In genomic region chr1:213776974-213777373, GRCh38 we compare ENCODE assay signal across 22 cellular contexts.
DNase-seq lines count a peak whose midpoint lies in the region; ATAC-seq, FAIRE-seq and TF ChIP-seq lines count a peak whose summit lies in the region.
"Had no signal": no experiment of that assay in that cellular context is flagged by ENCODE, and none has a peak within 500 bp of the region (broad histone marks: within the 10 kb centered on the region; RNA-seq: fewer than 3 reads in every experiment).

No MANE protein-coding gene starts in this region.

- H3K79me2 ChIP-seq in GM12878 (ENCODE audit: control insufficient read depth, insufficient read depth, low read length), result no peaks in the 10 kb centered on the region

- H3K4me3 ChIP-seq in GM12865 (ENCODE audit: low read depth, low read length) (no peak overlapping the region), GM12878 (no peak overlapping the region), lung (no peak overlapping the region), testis (no peak overlapping the region)
- H3K4me3 ChIP-seq: A549; BLaER1 treated with 17β-estradiol and CSF1 and Interleukin-3, amounts not matched to agents 10 nM and 100 nM; HAP-1 had no signal

- 23% methylated on average over 5 of the region's 5 CpGs for WGBS in GM12878 (ENCODE audit: insufficient coverage, insufficient replicate concordance, low lambda C conversion rate, missing lambda C conversion rate)
- WGBS in lung, 2 donors, result 61 to 88% methylated on average over 5 of the region's 5 CpGs
- WGBS in testis, 2 donors, result 87 to 90% methylated on average over 5 of the region's 5 CpGs

- in situ Hi-C loops in GM12878 (cut with MboI), result no loop called here

- no peaks in the 10 kb centered on the region for H4K20me1 ChIP-seq in GM12878 (ENCODE audit: control insufficient read depth, insufficient read depth)
- H4K20me1 ChIP-seq: BLaER1 treated with 17β-estradiol and CSF1 and Interleukin-3, amounts not matched to agents 10 nM and 100 nM had no signal

- no peak overlapping the region for H2AFZ ChIP-seq in GM12878 (ENCODE audit: control insufficient read depth, low read depth, low read length)

- SMC1A ChIA-PET in GM12878 (lab: Charles Lee; ENCODE audit: uncharacterized antibody, unreplicated experiment), result no interaction called here

- CTCF ChIA-PET in GM12878 (lab: Yijun Ruan, JAX), result no interaction called here

- ATAC-seq in GM12878 (no peak), lung (ENCODE audit: insufficient read depth, low FRiP score) (no peak), GM18873 (IDR thresholded peaks at IDR 0.05; ENCODE audit: low FRiP score, unreplicated experiment) (no peak)
- ATAC-seq: A549 had no signal

- H3K27me3 ChIP-seq in GM12878 (replicated peaks in 1 of 2; ENCODE audit: control insufficient read depth in 2 of 2, insufficient read depth in 2 of 2, low read length in 1 of 2) (no peaks in the 10 kb centered on the region), lung (ENCODE audit: control insufficient read depth, insufficient read depth) (no peaks in the 10 kb centered on the region), testis (no peaks in the 10 kb centered on the region)
- H3K27me3 ChIP-seq: BE2C had no signal

- TF ChIP-seq POLR2A in GM12878 (IDR thresholded peaks at IDR 0.05; ENCODE audit: low read depth, low read length), result no peak
- no peak for TF ChIP-seq POLR2A in testis (IDR thresholded peaks at IDR 0.05)

- POLR2A ChIA-PET in GM12878 (lab: Charles Lee), result no interaction called here

- no peak for TF ChIP-seq RAD21 in GM12878 (IDR thresholded peaks at IDR 0.05; ENCODE audit: insufficient read depth, low read depth, low read length)

- H3K36me3 ChIP-seq in GM12878 (ENCODE audit: control insufficient read depth in 2 of 2, insufficient read depth in 2 of 2, low read length in 1 of 2), result no peaks in the 10 kb centered on the region
- H3K36me3 ChIP-seq in lung (ENCODE audit: control insufficient read depth in 2 of 2, insufficient read depth in 2 of 2, low read length in 2 of 2), result no peaks in the 10 kb centered on the region
- no peaks in the 10 kb centered on the region for H3K36me3 ChIP-seq in testis (ENCODE audit: low read depth, missing control alignments)
- H3K36me3 ChIP-seq: BE2C; BLaER1 treated with 17β-estradiol and CSF1 and Interleukin-3, amounts not matched to agents 10 nM and 100 nM; HAP-1 had no signal

- no peak overlapping the region for H3K9ac ChIP-seq in GM12878 (ENCODE audit: control insufficient read depth, insufficient read depth, low read length)
- H3K9ac ChIP-seq: BLaER1 treated with 17β-estradiol and CSF1 and Interleukin-3, amounts not matched to agents 10 nM and 100 nM had no signal

- FAIRE-seq in GM12878 (lab: Jason Lieb, UNC), result peak; percentile 65
- FAIRE-seq: A549, H54 had no signal

- H3K4me2 ChIP-seq in GM12878 (ENCODE audit: control insufficient read depth, insufficient read depth), result no peak overlapping the region
- H3K4me2 ChIP-seq: A549; BLaER1 treated with 17β-estradiol and CSF1 and Interleukin-3, amounts not matched to agents 10 nM and 100 nM had no signal

- RAD21 ChIA-PET in GM12878 (lab: Charles Lee; ENCODE audit: unreplicated experiment), result interaction anchor here (1.0 kb wide), 1 partner anchor 9 kb away, joined by 4 read pairs; no protein-coding TSS in a partner anchor

- H3K4me1 ChIP-seq in GM12878 (ENCODE audit: control insufficient read depth, insufficient read depth, low read length), result no peaks in the 10 kb centered on the region
- peaks cover 0 to 4% of the 10 kb centered on the region in 2 donors for H3K4me1 ChIP-seq in lung (ENCODE audit: control insufficient read depth in 2 of 2, insufficient read depth in 2 of 2, low read length in 2 of 2)
- no peaks in the 10 kb centered on the region for H3K4me1 ChIP-seq in testis
- H3K4me1 ChIP-seq: A549; BE2C; BLaER1 treated with 17β-estradiol and CSF1 and Interleukin-3, amounts not matched to agents 10 nM and 100 nM; HAP-1 had no signal

- intact Hi-C loops in GM12878 (cut with micrococcal nuclease; ENCODE audit: unreplicated experiment), result no loop called here
- intact Hi-C loops in testis (cut with DNase I; ENCODE audit: low total_unique reads), result no loop called here

- H3K27ac ChIP-seq in GM12878 (ENCODE audit: control insufficient read depth, insufficient read depth) (no peak overlapping the region), lung (ENCODE audit: low read depth in 1 of 2, low read length in 1 of 2) (no peak overlapping the region), testis (no peak overlapping the region)
- H3K27ac ChIP-seq: 22Rv1; A549; BLaER1 treated with 17β-estradiol and CSF1 and Interleukin-3, amounts not matched to agents 10 nM and 100 nM had no signal

- TF ChIP-seq EP300 in GM12878 (IDR thresholded peaks at IDR 0.05; ENCODE audit: borderline replicate concordance in 1 of 2, control insufficient read depth in 1 of 2, low read depth in 2 of 2, low read length in 2 of 2), result no peak

- TF ChIP-seq CTCF in GM12865 (IDR thresholded peaks at IDR 0.05; ENCODE audit: insufficient read depth, low read depth, low read length, missing control alignments), result no peak
- no peak for TF ChIP-seq CTCF in GM12878 (IDR thresholded peaks at IDR 0.05 in 2 of 3, conservative IDR thresholded peaks at IDR 0.05 in 1 of 3; ENCODE audit: control insufficient read depth in 2 of 3, extremely low read depth in 1 of 3, insufficient read depth in 1 of 3, low read depth in 3 of 3, low read length in 3 of 3)
- no peak for TF ChIP-seq CTCF in lung (IDR thresholded peaks at IDR 0.05; ENCODE audit: control extremely low read depth, extremely low read depth)
- no peak for TF ChIP-seq CTCF in testis (IDR thresholded peaks at IDR 0.05)

- no TSS peak for BruUV-seq in GM12878 (replicated peaks; lab: Mats Ljungman, UMichigan)

- peak; percentile 3 for DNase-seq in GM12865 (ENCODE audit: low read depth)
- no peak for DNase-seq in GM12878 (ENCODE audit: low read depth, low spot score)
- DNase-seq in lung (ENCODE audit: low spot score), result peak; percentile 67
- DNase-seq in NCI-H524 treated with DMSO at 0.1 percent for 48 hours (lab: John Stamatoyannopoulos, UW), result no peak
- no peak for DNase-seq in testis
- DNase-seq: ACHN; AML-193; BE2C; Calu3; CD4-positive, alpha-beta T cell; CD8-positive, alpha-beta memory T cell; DMS53; DMS79 treated with DMSO at 0.1 percent for 48 hours; GF-D8; GOT3; HFFc6 had no signal

- H3K9me3 ChIP-seq in GM12878 (replicated peaks; ENCODE audit: control insufficient read depth, insufficient read depth, low read length), result no peaks in the 10 kb centered on the region
- H3K9me3 ChIP-seq in lung (ENCODE audit: control insufficient read depth in 2 of 2, insufficient read depth in 1 of 2, low read length in 1 of 2), result peaks cover 0 to 1% of the 10 kb centered on the region in 2 donors
- no peaks in the 10 kb centered on the region for H3K9me3 ChIP-seq in testis
- H3K9me3 ChIP-seq: A549, BE2C, HAP-1 had no signal

TF ChIP-seq in GM12878, 131 proteins besides CTCF, POLR2A, EP300 and RAD21:
- TF ChIP-seq CHD4 (IDR thresholded peaks at IDR 0.05), result no peak
- no peak for TF ChIP-seq KLF5 (IDR thresholded peaks at IDR 0.05; ENCODE audit: partially characterized antibody)

Comparison
In these comparisons a context has a peak if more than half of its experiments do, and no peak if none do; other contexts are left out.
1. DNase-seq: peak in GM12865 (single experiment) and lung (single experiment); none in GM12878 (single experiment), NCI-H524 treated with DMSO at 0.1 percent for 48 hours (single experiment) and testis (single experiment).